In genomic region chr10:51176976-51177690, GRCh38 we compare ENCODE assay signal across 16 cellular contexts.
A peak's percentile ranks its signal among the peaks of the same experiment; 100 is the strongest.
DNase-seq lines count a peak whose midpoint lies in the region; ATAC-seq and TF ChIP-seq lines count a peak whose summit lies in the region.
"Had no signal": no experiment of that assay in that cellular context is flagged by ENCODE, and none has a peak within 500 bp of the region (broad histone marks: within the 10 kb centered on the region; RNA-seq: fewer than 3 reads in every experiment).

No MANE protein-coding gene starts in this region.

- no peak overlapping the region for H3K27ac ChIP-seq in heart right ventricle
- H3K27ac ChIP-seq in right atrium auricular region, result no peak overlapping the region
- H3K27ac ChIP-seq: breast epithelium, upper lobe of right lung had no signal

- no peak overlapping the region for H3K4me3 ChIP-seq in epithelial cell of esophagus (ENCODE audit: low read length)
- H3K4me3 ChIP-seq in retinal pigment epithelial cell (ENCODE audit: low read length), result no peak overlapping the region
- no peak overlapping the region for H3K4me3 ChIP-seq in heart right ventricle
- no peak overlapping the region for H3K4me3 ChIP-seq in right atrium auricular region
- H3K4me3 ChIP-seq: breast epithelium, upper lobe of right lung had no signal

- ATAC-seq in heart right ventricle (no peak), GM18511 (IDR thresholded peaks at IDR 0.05; ENCODE audit: unreplicated experiment) (no peak)
- ATAC-seq: Right ventricle myocardium inferior, upper lobe of right lung had no signal

- H3K9me3 ChIP-seq in heart right ventricle, result no peaks in the 10 kb centered on the region
- H3K9me3 ChIP-seq in right atrium auricular region, result no peaks in the 10 kb centered on the region
- H3K9me3 ChIP-seq: breast epithelium, upper lobe of right lung had no signal

- intact Hi-C loops in heart right ventricle (cut with DNase I) (no loop called here), cardiac septum (cut with DNase I) (no loop called here)

- DNase-seq in GM04504 (ENCODE audit: low read depth) (peak; percentile 36), NCI-H226 (peak; percentile 70), epithelial cell of esophagus (ENCODE audit: low read depth) (peak; percentile 13), retinal pigment epithelial cell (ENCODE audit: low read depth) (peak; percentile 43), heart right ventricle (no peak), cardiac septum (ENCODE audit: low spot score) (no peak), right atrium auricular region (ENCODE audit: low spot score) (no peak)
- DNase-seq: activated CD4-positive, alpha-beta T cell treated with anti-CD3 and anti-CD28 coated beads for 1 hour; activated effector memory CD4-positive, alpha-beta T cell treated with anti-CD3 and anti-CD28 coated beads, Interleukin-2, amount 50 U/mL, for 16 hours; effector CD8-positive, alpha-beta T cell; foreskin melanocyte; NCI-H187; upper lobe of right lung had no signal

- H3K27me3 ChIP-seq in heart right ventricle, result no peaks in the 10 kb centered on the region
- H3K27me3 ChIP-seq in right atrium auricular region, result no peaks in the 10 kb centered on the region
- H3K27me3 ChIP-seq: breast epithelium, upper lobe of right lung had no signal

- H3K4me1 ChIP-seq in heart right ventricle (peaks cover 0 to 10% (median 0%) of the 10 kb centered on the region in 9 donors), right atrium auricular region (no peaks in the 10 kb centered on the region)
- H3K4me1 ChIP-seq: breast epithelium, upper lobe of right lung had no signal

- H3K36me3 ChIP-seq in heart right ventricle (no peaks in the 10 kb centered on the region), right atrium auricular region (no peaks in the 10 kb centered on the region)
- H3K36me3 ChIP-seq: breast epithelium, upper lobe of right lung had no signal

- no peak for TF ChIP-seq CTCF in epithelial cell of esophagus (IDR thresholded peaks at IDR 0.05; ENCODE audit: insufficient read depth, low read depth, low read length, missing control alignments)
- TF ChIP-seq CTCF in retinal pigment epithelial cell (conservative IDR thresholded peaks at IDR 0.05; ENCODE audit: low read depth, low read length), result no peak
- no peak for TF ChIP-seq CTCF in heart right ventricle (IDR thresholded peaks at IDR 0.05)
- no peak for TF ChIP-seq CTCF in right atrium auricular region (IDR thresholded peaks at IDR 0.05)

Comparison
In these comparisons a context has a peak if more than half of its experiments do, and no peak if none do; other contexts are left out.
1. DNase-seq: peak in GM04504 (single experiment), NCI-H226 (single experiment), epithelial cell of esophagus (single experiment) and retinal pigment epithelial cell (single experiment); none in heart right ventricle (0 of 2), cardiac septum (single experiment) and right atrium auricular region (single experiment).